10 cellular contexts compared by ENCODE assay signal in the genomic region with DNA sequence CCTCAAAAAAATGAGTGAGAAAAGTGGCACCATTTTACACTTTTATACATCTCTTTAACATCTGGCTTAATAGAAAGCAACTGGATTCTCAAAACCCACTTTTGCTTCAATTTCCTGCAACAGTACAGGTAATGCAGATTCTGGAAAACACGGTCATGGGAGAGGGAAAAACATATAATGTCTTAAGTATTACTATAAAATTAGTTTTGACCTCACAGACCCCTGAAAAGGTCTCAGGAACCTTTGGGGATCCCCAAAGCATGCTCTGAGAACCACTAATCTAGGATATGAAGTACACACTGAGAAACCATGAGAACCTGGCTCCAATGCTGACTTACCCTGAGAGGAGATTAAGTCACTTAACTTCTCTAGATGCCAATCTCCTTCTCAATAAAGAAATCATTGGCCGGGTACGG.
DNase-seq lines count a peak whose midpoint lies in the region; ATAC-seq and TF ChIP-seq lines count a peak whose summit lies in the region.
"Had no signal": no experiment of that assay in that cellular context is flagged by ENCODE, and none has a peak within 500 bp of the region (broad histone marks: within the 10 kb centered on the region; RNA-seq: fewer than 3 reads in every experiment).

No MANE protein-coding gene starts in this region.

- intact Hi-C loops in prostate gland (cut with DNase I) = no loop called here

- TF ChIP-seq CTCF in SU-DHL-6 (IDR thresholded peaks at IDR 0.05; ENCODE audit: insufficient read depth, low read length, poor library complexity, severe bottlenecking) (no peak), prostate gland (IDR thresholded peaks at IDR 0.05) (no peak)

- H3K9me2 ChIP-seq in SU-DHL-6 (replicated peaks; ENCODE audit: insufficient read depth, low read length) = no peaks in the 10 kb centered on the region

- H3K4me1 ChIP-seq in BLaER1 = peaks cover 25% of the 10 kb centered on the region
- no peaks in the 10 kb centered on the region for H3K4me1 ChIP-seq in prostate gland (replicated peaks)

- ATAC-seq in GM18909 (IDR thresholded peaks at IDR 0.05; ENCODE audit: poor library complexity, unreplicated experiment) = peak; percentile 65
- peak; percentile 56 for ATAC-seq in HG02884 (IDR thresholded peaks at IDR 0.05; ENCODE audit: unreplicated experiment)
- ATAC-seq: Panc1 had no signal

- no peak for TF ChIP-seq POLR2A in prostate gland (IDR thresholded peaks at IDR 0.05)

- no peak overlapping the region for H2AFZ ChIP-seq in SU-DHL-6 (ENCODE audit: low read depth, low read length, severe bottlenecking)

- no peaks in the 10 kb centered on the region for H3F3A ChIP-seq in SU-DHL-6 (ENCODE audit: insufficient read depth)

- H3K4me2 ChIP-seq in BLaER1 (peak overlapping the region; percentile 47; the same call in 1 of the 2 replicates), SU-DHL-6 (ENCODE audit: low read depth, low read length, poor library complexity, severe bottlenecking) (peak overlapping the region; percentile 47)

- H3K36me3 ChIP-seq in BLaER1 (peaks cover 19% of the 10 kb centered on the region; the same call in 1 of the 2 replicates), SU-DHL-6 (ENCODE audit: low read length) (no peaks in the 10 kb centered on the region), prostate gland (no peaks in the 10 kb centered on the region)
- H3K36me3 ChIP-seq: esophagus muscularis mucosa had no signal

- 93% methylated on average over 3 of the region's 3 CpGs for WGBS in prostate gland

- no peak overlapping the region for H3K9ac ChIP-seq in BLaER1
- H3K9ac ChIP-seq in SU-DHL-6 (ENCODE audit: low read length) = no peak overlapping the region

- H3K4me3 ChIP-seq in BLaER1 (no peak overlapping the region), SU-DHL-6 (ENCODE audit: insufficient read depth, low read length, poor library complexity, severe bottlenecking) (no peak overlapping the region), prostate gland (no peak overlapping the region)

- no peaks in the 10 kb centered on the region for H3K27me3 ChIP-seq in BLaER1
- H3K27me3 ChIP-seq in SU-DHL-6 (ENCODE audit: low read length) = no peaks in the 10 kb centered on the region
- no peaks in the 10 kb centered on the region for H3K27me3 ChIP-seq in prostate gland (replicated peaks; ENCODE audit: insufficient read depth)
- H3K27me3 ChIP-seq: esophagus muscularis mucosa had no signal

- H3K79me2 ChIP-seq in SU-DHL-6 (ENCODE audit: insufficient read depth, low read length) = peaks cover 82% of the 10 kb centered on the region

- H3K27ac ChIP-seq in BLaER1 (no peak overlapping the region), SU-DHL-6 (ENCODE audit: low read depth, low read length) (no peak overlapping the region), prostate gland (no peak overlapping the region)
- H3K27ac ChIP-seq: esophagus muscularis mucosa had no signal

- H3K9me3 ChIP-seq in BLaER1 (no peaks in the 10 kb centered on the region), SU-DHL-6 (ENCODE audit: insufficient read depth, low read length) (no peaks in the 10 kb centered on the region), prostate gland (no peaks in the 10 kb centered on the region)
- H3K9me3 ChIP-seq: esophagus muscularis mucosa had no signal

- no peak for DNase-seq in prostate gland (ENCODE audit: low spot score)
- DNase-seq in GOT3 (lab: John Stamatoyannopoulos, UW) = no peak
- DNase-seq in Kasumi-1 (lab: John Stamatoyannopoulos, UW) = no peak
- DNase-seq in NCI-H1694 (lab: John Stamatoyannopoulos, UW) = no peak

- peaks cover 91% of the 10 kb centered on the region for H4K20me1 ChIP-seq in BLaER1
- H4K20me1 ChIP-seq in SU-DHL-6 (ENCODE audit: low read depth, low read length) = peaks cover 10% of the 10 kb centered on the region
